Comparison of ENCODE assay signal across 10 cellular contexts in genomic region chr1:34165422-34165921, GRCh38. TPM values are rescaled to one million over a fixed set of nuclear protein-coding genes. Genes with fewer than 3 reads are reported as not detected.
DNase-seq lines count a peak whose midpoint lies in the region; ATAC-seq and TF ChIP-seq lines count a peak whose summit lies in the region.
"Had no signal": no experiment of that assay in that cellular context is flagged by ENCODE, and none has a peak within 500 bp of the region (broad histone marks: within the 10 kb centered on the region; RNA-seq: fewer than 3 reads in every experiment).

No MANE protein-coding gene starts in this region.

- in situ Hi-C loops in astrocyte of the spinal cord (cut with HindIII; ENCODE audit: low sequenced_read_pairs): no loop called here

- WGBS in mesendoderm (ENCODE audit: extremely low coverage, insufficient coverage, low lambda C conversion rate): no CpG with 5 or more reads among the region's 13 CpGs
- WGBS in upper lobe of left lung, 2 donors: 5 to 8% methylated on average over 12 to 13 of the region's 13 CpGs

- H3K4me1 ChIP-seq in cardiac muscle cell (ENCODE audit: low read depth): peaks cover 17% of the 10 kb centered on the region
- H3K4me1 ChIP-seq in mesendoderm (ENCODE audit: control insufficient read depth, low read depth, low read length): peaks cover 11% of the 10 kb centered on the region
- H3K4me1 ChIP-seq in upper lobe of left lung: peaks cover 20 to 42% (median 26%) of the 10 kb centered on the region in 4 donors

- H2BK5ac ChIP-seq in mesendoderm (ENCODE audit: low read length): no peak overlapping the region

- H2BK120ac ChIP-seq in mesendoderm (ENCODE audit: low read depth, low read length): peak overlapping the region; percentile 7

- H3K9ac ChIP-seq in mesendoderm (ENCODE audit: low read length): peak overlapping the region; percentile 80

- no peak overlapping the region for H4K5ac ChIP-seq in mesendoderm (ENCODE audit: low read length)

- H3K79me1 ChIP-seq in mesendoderm (ENCODE audit: low read length): peaks cover 5% of the 10 kb centered on the region

- H3K56ac ChIP-seq in mesendoderm (ENCODE audit: low read length): peak overlapping the region; percentile 97

- H2AK5ac ChIP-seq in mesendoderm (ENCODE audit: low read length): no peak overlapping the region

- H3K27ac ChIP-seq in cardiac muscle cell: no peak overlapping the region
- peak overlapping the region; percentile 88 for H3K27ac ChIP-seq in mesendoderm (ENCODE audit: low read depth, low read length)
- no peak overlapping the region for H3K27ac ChIP-seq in upper lobe of left lung

- H3K18ac ChIP-seq in mesendoderm (ENCODE audit: low read length): peak overlapping the region; percentile 96

- peak in 1 of 2 donors; percentile 1 for DNase-seq in cardiac muscle cell (ENCODE audit: low read depth in 1 of 2, low spot score in 1 of 2)
- DNase-seq in cardiac septum (ENCODE audit: low spot score): no peak
- DNase-seq in astrocyte of the spinal cord (ENCODE audit: low read depth, low spot score): no peak
- DNase-seq in mesendoderm: peak; percentile 81
- no peak for DNase-seq in upper lobe of left lung
- DNase-seq in NCI-H2196 (lab: John Stamatoyannopoulos, UW; ENCODE audit: unreplicated experiment): no peak
- no peak for DNase-seq in 8988T

- intact Hi-C loops in cardiac septum (cut with DNase I): loop anchor here (5.0 kb wide), 1 partner anchor 528 kb away; no protein-coding TSS in a partner anchor

- H3K4me3 ChIP-seq in cardiac muscle cell: peak overlapping the region; percentile 39
- peak overlapping the region; percentile 57 for H3K4me3 ChIP-seq in astrocyte of the spinal cord (ENCODE audit: low read depth, low read length)
- peak overlapping the region; percentile 80 for H3K4me3 ChIP-seq in mesendoderm (ENCODE audit: low read length)
- peak overlapping the region in 3 of 4 donors; percentile 35 to 41 (median 41) for H3K4me3 ChIP-seq in upper lobe of left lung

- no peak overlapping the region for H2BK15ac ChIP-seq in mesendoderm (replicated peaks; ENCODE audit: low read depth)

- H3K9me3 ChIP-seq in cardiac muscle cell (ENCODE audit: low read depth) (no peaks in the 10 kb centered on the region), upper lobe of left lung (no peaks in the 10 kb centered on the region)

- no peak for ATAC-seq in upper lobe of left lung (ENCODE audit: low FRiP score in 2 of 2)
- no peak for ATAC-seq in HG03045 (IDR thresholded peaks at IDR 0.05; ENCODE audit: unreplicated experiment)

- TF ChIP-seq POLR2A in upper lobe of left lung (IDR thresholded peaks at IDR 0.05): no peak

- no peak for TF ChIP-seq CTCF in cardiac muscle cell (IDR thresholded peaks at IDR 0.05; ENCODE audit: low read depth, low read length)
- TF ChIP-seq CTCF in astrocyte of the spinal cord (IDR thresholded peaks at IDR 0.05; ENCODE audit: low read depth, low read length): no peak
- TF ChIP-seq CTCF in upper lobe of left lung (IDR thresholded peaks at IDR 0.05): no peak

- peaks cover 90% of the 10 kb centered on the region for H3K27me3 ChIP-seq in cardiac muscle cell
- H3K27me3 ChIP-seq in mesendoderm (ENCODE audit: insufficient read depth, low read length, poor library complexity): no peaks in the 10 kb centered on the region
- H3K27me3 ChIP-seq in upper lobe of left lung: peaks cover 0 to 49% (median 19%) of the 10 kb centered on the region in 4 donors

- peak overlapping the region; percentile 82 for H3K4me2 ChIP-seq in mesendoderm (ENCODE audit: low read length)

- H3K36me3 ChIP-seq in cardiac muscle cell (no peaks in the 10 kb centered on the region), mesendoderm (ENCODE audit: control insufficient read depth, insufficient read depth, low read length) (no peaks in the 10 kb centered on the region), upper lobe of left lung (no peaks in the 10 kb centered on the region)

- TF ChIP-seq EP300 in upper lobe of left lung (IDR thresholded peaks at IDR 0.05): no peak

- peaks cover 7% of the 10 kb centered on the region for H3K79me2 ChIP-seq in mesendoderm (ENCODE audit: control insufficient read depth, insufficient read depth, low read length)

- H4K8ac ChIP-seq in mesendoderm (ENCODE audit: low read depth, low read length): no peak overlapping the region

- H3K23ac ChIP-seq in mesendoderm (ENCODE audit: low read length): peak overlapping the region; percentile 36

- H3K4ac ChIP-seq in mesendoderm (ENCODE audit: low read depth, low read length): peak overlapping the region; percentile 76

RNA-seq across cellular contexts. Expression of gene CSMD2, which starts 0.4 kb away (rescaled TPM):
- 0.04 and 0.24 TPM in 2 replicates for total RNA-seq in cardiac muscle cell
- polyA plus RNA-seq in cardiac muscle cell: not detected in 2 replicates
- total RNA-seq in cardiac septum: 0.70 TPM
- 3.1 TPM for polyA plus RNA-seq in mesendoderm (2013, experiment 1 of 2)
- polyA plus RNA-seq in mesendoderm (2013, experiment 2 of 2): 2.4 TPM
- total RNA-seq in upper lobe of left lung: 1 to 10 TPM in 1 of 6 donors, under 1 TPM in 5; 0.39 to 1.0 (median 0.52) TPM

RNA-seq across cellular contexts. Expression of gene C1orf94, which starts 11.2 kb away (rescaled TPM):
- total RNA-seq in cardiac muscle cell (not detected in 2 replicates), cardiac septum (not detected), upper lobe of left lung (not detected)
- polyA plus RNA-seq in cardiac muscle cell: not detected in 2 replicates
- polyA plus RNA-seq in mesendoderm (2013, experiment 1 of 2): 5.1 TPM
- polyA plus RNA-seq in mesendoderm (2013, experiment 2 of 2): 5.3 TPM
- total RNA-seq: aorta, kidney had no signal
- polyA plus RNA-seq: aorta had no signal
